18 cellular contexts compared by ENCODE assay signal in the genomic region with DNA sequence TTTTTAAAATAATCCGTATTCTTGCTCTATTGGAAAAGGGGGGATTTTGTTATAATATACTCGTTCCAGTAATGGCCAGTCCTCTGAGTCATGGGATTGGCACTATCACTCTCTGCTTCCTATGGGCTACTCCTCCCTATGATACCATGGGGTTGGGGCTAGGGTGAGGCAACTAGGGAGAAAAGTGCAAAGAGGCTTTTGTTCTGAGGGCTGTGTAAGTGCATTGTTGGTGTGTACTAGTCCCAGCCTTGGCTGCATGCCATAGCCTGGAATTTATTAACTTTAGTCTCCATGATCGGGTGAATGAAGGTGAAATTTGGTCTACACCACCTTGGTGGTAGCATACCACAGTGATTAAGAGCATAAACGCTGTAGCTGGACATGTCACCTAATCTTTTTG.
A peak's percentile ranks its signal among the peaks of the same experiment; 100 is the strongest.
DNase-seq lines count a peak whose midpoint lies in the region; ATAC-seq and TF ChIP-seq lines count a peak whose summit lies in the region.
"Had no signal": no experiment of that assay in that cellular context is flagged by ENCODE, and none has a peak within 500 bp of the region (broad histone marks: within the 10 kb centered on the region; RNA-seq: fewer than 3 reads in every experiment).

No MANE protein-coding gene starts in this region.

- CTCF ChIA-PET in Calu3 (lab: Charles Lee), result interaction anchor here (0.5 to 1.5 kb wide), 3 partner anchors 57 to 283 kb away, joined by 3 to 9 read pairs (median 3); no protein-coding TSS in a partner anchor

- no peak for TF ChIP-seq CTCF in Calu3 (IDR thresholded peaks at IDR 0.05; ENCODE audit: unreplicated experiment)
- no peak for TF ChIP-seq CTCF in epithelial cell of esophagus (IDR thresholded peaks at IDR 0.05; ENCODE audit: insufficient read depth, low read depth, low read length, missing control alignments)

- H3K4me3 Mint-ChIP-seq in Calu3 (ENCODE audit: low read depth, unreplicated experiment), result no peak overlapping the region
- H3K4me3 Mint-ChIP-seq: activated CD4-positive, alpha-beta T cell treated with anti-CD3 and anti-CD28 coated beads, Interleukin-2, amount 10 ng/mL, durations not matched to agents 24 days and 14 days; endodermal cell; GM23338 had no signal

- no peak overlapping the region for H3K4me3 ChIP-seq in epithelial cell of esophagus (ENCODE audit: low read length)
- H3K4me3 ChIP-seq: gastrocnemius medialis, GM23338, ovary, smooth muscle cell had no signal

- DNase-seq in Calu3 (peak; percentile 92), LoVo (ENCODE audit: low spot score) (peak; percentile 70), epithelial cell of esophagus (ENCODE audit: low read depth) (peak; percentile 40), medulla oblongata (ENCODE audit: extremely low spot score) (peak; percentile 9), Kasumi-1 (lab: John Stamatoyannopoulos, UW) (no peak), NCI-H345 treated with DMSO at 0.1 percent for 48 hours (lab: John Stamatoyannopoulos, UW; ENCODE audit: unreplicated experiment) (no peak)
- DNase-seq: activated CD4-positive, alpha-beta T cell treated with anti-CD3 and anti-CD28 coated beads, Interleukin-2, amount 10 ng/mL, durations not matched to agents 24 days and 14 days; COR-L47; endodermal cell; gastrocnemius medialis; NCI-H1694; NCI-H446; ovary; SK-N-SH had no signal

- H3K27me3 Mint-ChIP-seq in Calu3 (ENCODE audit: unreplicated experiment), result no peaks in the 10 kb centered on the region

- no peak for ATAC-seq in GM18858 (IDR thresholded peaks at IDR 0.05; ENCODE audit: unreplicated experiment)
- ATAC-seq in GM21528 (IDR thresholded peaks at IDR 0.05; ENCODE audit: low FRiP score, unreplicated experiment), result no peak
- ATAC-seq: gastrocnemius medialis, GM23338 had no signal

- intact Hi-C loops in Calu3 (cut with micrococcal nuclease; ENCODE audit: unreplicated experiment), result no loop called here

- peak overlapping the region; percentile 92 for H3K27ac Mint-ChIP-seq in Calu3 (ENCODE audit: unreplicated experiment)
- H3K27ac Mint-ChIP-seq: activated CD4-positive, alpha-beta T cell treated with anti-CD3 and anti-CD28 coated beads, Interleukin-2, amount 10 ng/mL, durations not matched to agents 24 days and 14 days; endodermal cell; GM23338 had no signal

- BruUV-seq in Calu3 (replicated peaks; lab: Mats Ljungman, UMichigan), result no TSS peak

- peaks cover 10% of the 10 kb centered on the region for H3K9me3 Mint-ChIP-seq in Calu3 (ENCODE audit: low read depth, unreplicated experiment)

- peaks cover 22% of the 10 kb centered on the region for H3K4me1 Mint-ChIP-seq in Calu3 (ENCODE audit: low read depth, unreplicated experiment)
- H3K4me1 Mint-ChIP-seq: activated CD4-positive, alpha-beta T cell treated with anti-CD3 and anti-CD28 coated beads, Interleukin-2, amount 10 ng/mL, durations not matched to agents 24 days and 14 days; endodermal cell; GM23338 had no signal

- peaks cover 7% of the 10 kb centered on the region for H3K36me3 Mint-ChIP-seq in Calu3 (ENCODE audit: insufficient read depth, unreplicated experiment)

Comparison
In these comparisons a context has a peak if more than half of its experiments do, and no peak if none do; other contexts are left out.
1. DNase-seq: peak in Calu3 (single experiment), LoVo (single experiment), epithelial cell of esophagus (single experiment) and medulla oblongata (single experiment); none in Kasumi-1 (0 of 2) and NCI-H345 treated with DMSO at 0.1 percent for 48 hours (single experiment).